In the genomic region with DNA sequence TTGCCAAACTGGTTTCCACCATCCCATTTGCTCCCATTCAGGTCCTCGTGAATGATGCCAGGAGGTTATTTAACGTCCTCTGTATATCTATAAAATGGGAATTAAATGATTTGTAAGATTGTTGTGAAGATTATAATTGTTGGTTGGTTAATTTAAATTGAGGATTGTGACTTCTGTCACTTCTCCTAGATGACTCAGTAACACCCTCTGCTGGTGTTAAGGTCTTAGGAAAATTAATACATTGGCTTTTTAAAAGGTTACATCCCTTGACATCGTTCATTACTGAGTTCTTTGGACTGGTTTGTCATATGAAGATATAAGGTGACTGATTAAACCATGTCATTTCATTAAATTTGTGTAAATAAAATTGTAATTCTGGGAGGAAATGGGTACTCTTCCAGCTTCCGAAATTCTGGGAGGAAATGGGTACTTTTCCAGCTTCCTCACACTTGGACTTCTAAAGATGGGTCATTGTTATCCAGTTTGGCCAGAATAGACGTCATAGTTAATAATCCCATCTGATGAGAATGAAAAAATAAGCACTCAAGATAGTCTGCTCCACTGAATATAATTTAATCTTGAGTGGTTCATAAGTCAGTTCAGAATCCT, we compare ENCODE assay signal across 8 cellular contexts. TPM values are rescaled to one million over a fixed set of nuclear protein-coding genes. Genes with fewer than 3 reads are reported as not detected.
A peak's percentile ranks its signal among the peaks of the same experiment; 100 is the strongest.
DNase-seq lines count a peak whose midpoint lies in the region; ATAC-seq and TF ChIP-seq lines count a peak whose summit lies in the region.

No MANE protein-coding gene starts in this region.

- no peaks in the 10 kb centered on the region for H3K36me3 ChIP-seq in gastrocnemius medialis

- H3K27ac Mint-ChIP-seq in endothelial cell (ENCODE audit: unreplicated experiment) (no peak overlapping the region), WTC11 (no peak overlapping the region)

- CTCF ChIA-PET in WTC11 (lab: Charles Lee): interaction anchor here (0.6 to 1.6 kb wide), 15 partner anchors 9 to 234 kb away, joined by 3 to 15 read pairs (median 3); partner anchors contain the start of genes GLCE and KIF23

- DNase-seq in NCI-H345 (lab: John Stamatoyannopoulos, UW) (peak; percentile 43), NCI-H345 treated with DMSO at 0.1 percent for 48 hours (lab: John Stamatoyannopoulos, UW; ENCODE audit: unreplicated experiment) (no peak), NCI-H2227 treated with DMSO at 0.1 percent for 48 hours (lab: John Stamatoyannopoulos, UW) (peak; percentile 2), endothelial cell (ENCODE audit: low spot score) (no peak), gastrocnemius medialis (no peak), HK-2 (ENCODE audit: unreplicated experiment) (no peak), WTC11 (ENCODE audit: low spot score) (no peak)
- DNase-seq in activated CD4-positive, alpha-beta T cell treated with anti-CD3 and anti-CD28 coated beads, Interleukin-2, amount 50 U/mL, for 1 hour: no peak

- H3K36me3 Mint-ChIP-seq in endothelial cell (ENCODE audit: low read depth, unreplicated experiment): no peaks in the 10 kb centered on the region
- no peaks in the 10 kb centered on the region for H3K36me3 Mint-ChIP-seq in WTC11

- no peaks in the 10 kb centered on the region for H3K9me3 ChIP-seq in gastrocnemius medialis

- POLR2A ChIA-PET in WTC11 (lab: Charles Lee): no interaction called here

- H3K27me3 Mint-ChIP-seq in endothelial cell (ENCODE audit: unreplicated experiment) (no peaks in the 10 kb centered on the region), WTC11 (ENCODE audit: low read depth) (no peaks in the 10 kb centered on the region)

- H3K4me3 Mint-ChIP-seq in endothelial cell (ENCODE audit: unreplicated experiment) (no peak overlapping the region), WTC11 (no peak overlapping the region)

- no peaks in the 10 kb centered on the region for H3K4me1 Mint-ChIP-seq in endothelial cell (ENCODE audit: unreplicated experiment)
- peaks cover under 1% of the 10 kb centered on the region for H3K4me1 Mint-ChIP-seq in WTC11

- TF ChIP-seq POLR2A in gastrocnemius medialis (IDR thresholded peaks at IDR 0.05): no peak

- H3K4me1 ChIP-seq in gastrocnemius medialis: no peaks in the 10 kb centered on the region

- TF ChIP-seq CTCF in endothelial cell (IDR thresholded peaks at IDR 0.05; ENCODE audit: unreplicated experiment) (peak; percentile 30), gastrocnemius medialis (IDR thresholded peaks at IDR 0.05 in 4 of 5, conservative IDR thresholded peaks at IDR 0.05 in 1 of 5) (peak; percentile 24 to 57 (median 36)), WTC11 (IDR thresholded peaks at IDR 0.05) (no peak)

- H3K4me3 ChIP-seq in gastrocnemius medialis: no peak overlapping the region

- intact Hi-C loops in gastrocnemius medialis (cut with DNase I; ENCODE audit: low total_unique reads): loop anchor here (1.0 to 2.0 kb wide), 2 partner anchors 105 to 206 kb away; partner anchors contain the start of gene GLCE

- no peaks in the 10 kb centered on the region for H3K9me3 Mint-ChIP-seq in endothelial cell (ENCODE audit: unreplicated experiment)
- H3K9me3 Mint-ChIP-seq in WTC11: no peaks in the 10 kb centered on the region

- in situ Hi-C loops in gastrocnemius medialis (cut with MboI; ENCODE audit: low sequenced_read_pairs in 4 of 4): loop anchor here (5.0 to 25.0 kb wide), 2 partner anchors 203 kb away; no protein-coding TSS in a partner anchor

- H3K27me3 ChIP-seq in gastrocnemius medialis: no peaks in the 10 kb centered on the region

- ATAC-seq in gastrocnemius medialis (no peak), WTC11 (no peak)

- no peak overlapping the region for H3K27ac ChIP-seq in gastrocnemius medialis

TF ChIP-seq in WTC11, 78 proteins besides CTCF, POLR2A, EP300 and RAD21:
- TF ChIP-seq, protein P1, sequence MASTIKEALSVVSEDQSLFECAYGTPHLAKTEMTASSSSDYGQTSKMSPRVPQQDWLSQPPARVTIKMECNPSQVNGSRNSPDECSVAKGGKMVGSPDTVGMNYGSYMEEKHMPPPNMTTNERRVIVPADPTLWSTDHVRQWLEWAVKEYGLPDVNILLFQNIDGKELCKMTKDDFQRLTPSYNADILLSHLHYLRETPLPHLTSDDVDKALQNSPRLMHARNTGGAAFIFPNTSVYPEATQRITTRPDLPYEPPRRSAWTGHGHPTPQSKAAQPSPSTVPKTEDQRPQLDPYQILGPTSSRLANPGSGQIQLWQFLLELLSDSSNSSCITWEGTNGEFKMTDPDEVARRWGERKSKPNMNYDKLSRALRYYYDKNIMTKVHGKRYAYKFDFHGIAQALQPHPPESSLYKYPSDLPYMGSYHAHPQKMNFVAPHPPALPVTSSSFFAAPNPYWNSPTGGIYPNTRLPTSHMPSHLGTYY (CRISPR knock-in tag; IDR thresholded peaks at IDR 0.05): no peak
- TF ChIP-seq TCF7 (CRISPR knock-in tag; IDR thresholded peaks at IDR 0.05; ENCODE audit: low read depth) (no peak), MLX (CRISPR knock-in tag; IDR thresholded peaks at IDR 0.05) (no peak), ZNF317 (CRISPR knock-in tag; IDR thresholded peaks at IDR 0.05; ENCODE audit: borderline replicate concordance, low read depth) (no peak), SP1 (CRISPR knock-in tag; conservative IDR thresholded peaks at IDR 0.05) (no peak), NR2C2 (CRISPR knock-in tag; IDR thresholded peaks at IDR 0.05) (no peak), RORB (CRISPR knock-in tag; IDR thresholded peaks at IDR 0.05) (no peak), ZNF671 (CRISPR knock-in tag; IDR thresholded peaks at IDR 0.05) (no peak), CREM (CRISPR knock-in tag; IDR thresholded peaks at IDR 0.05) (no peak), NR1H2 (CRISPR knock-in tag; IDR thresholded peaks at IDR 0.05) (no peak), HMGXB4 (CRISPR knock-in tag; IDR thresholded peaks at IDR 0.05) (no peak), ZNF263 (CRISPR knock-in tag; IDR thresholded peaks at IDR 0.05; ENCODE audit: low read depth) (no peak), GABPB1 (CRISPR knock-in tag; IDR thresholded peaks at IDR 0.05) (no peak), OVOL2 (CRISPR knock-in tag; IDR thresholded peaks at IDR 0.05; ENCODE audit: borderline replicate concordance) (no peak), TEAD1 (CRISPR knock-in tag; IDR thresholded peaks at IDR 0.05) (no peak)
- TF ChIP-seq, protein P2, sequence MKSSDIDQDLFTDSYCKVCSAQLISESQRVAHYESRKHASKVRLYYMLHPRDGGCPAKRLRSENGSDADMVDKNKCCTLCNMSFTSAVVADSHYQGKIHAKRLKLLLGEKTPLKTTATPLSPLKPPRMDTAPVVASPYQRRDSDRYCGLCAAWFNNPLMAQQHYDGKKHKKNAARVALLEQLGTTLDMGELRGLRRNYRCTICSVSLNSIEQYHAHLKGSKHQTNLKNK (CRISPR knock-in tag; IDR thresholded peaks at IDR 0.05): no peak
- TF ChIP-seq, protein P3, sequence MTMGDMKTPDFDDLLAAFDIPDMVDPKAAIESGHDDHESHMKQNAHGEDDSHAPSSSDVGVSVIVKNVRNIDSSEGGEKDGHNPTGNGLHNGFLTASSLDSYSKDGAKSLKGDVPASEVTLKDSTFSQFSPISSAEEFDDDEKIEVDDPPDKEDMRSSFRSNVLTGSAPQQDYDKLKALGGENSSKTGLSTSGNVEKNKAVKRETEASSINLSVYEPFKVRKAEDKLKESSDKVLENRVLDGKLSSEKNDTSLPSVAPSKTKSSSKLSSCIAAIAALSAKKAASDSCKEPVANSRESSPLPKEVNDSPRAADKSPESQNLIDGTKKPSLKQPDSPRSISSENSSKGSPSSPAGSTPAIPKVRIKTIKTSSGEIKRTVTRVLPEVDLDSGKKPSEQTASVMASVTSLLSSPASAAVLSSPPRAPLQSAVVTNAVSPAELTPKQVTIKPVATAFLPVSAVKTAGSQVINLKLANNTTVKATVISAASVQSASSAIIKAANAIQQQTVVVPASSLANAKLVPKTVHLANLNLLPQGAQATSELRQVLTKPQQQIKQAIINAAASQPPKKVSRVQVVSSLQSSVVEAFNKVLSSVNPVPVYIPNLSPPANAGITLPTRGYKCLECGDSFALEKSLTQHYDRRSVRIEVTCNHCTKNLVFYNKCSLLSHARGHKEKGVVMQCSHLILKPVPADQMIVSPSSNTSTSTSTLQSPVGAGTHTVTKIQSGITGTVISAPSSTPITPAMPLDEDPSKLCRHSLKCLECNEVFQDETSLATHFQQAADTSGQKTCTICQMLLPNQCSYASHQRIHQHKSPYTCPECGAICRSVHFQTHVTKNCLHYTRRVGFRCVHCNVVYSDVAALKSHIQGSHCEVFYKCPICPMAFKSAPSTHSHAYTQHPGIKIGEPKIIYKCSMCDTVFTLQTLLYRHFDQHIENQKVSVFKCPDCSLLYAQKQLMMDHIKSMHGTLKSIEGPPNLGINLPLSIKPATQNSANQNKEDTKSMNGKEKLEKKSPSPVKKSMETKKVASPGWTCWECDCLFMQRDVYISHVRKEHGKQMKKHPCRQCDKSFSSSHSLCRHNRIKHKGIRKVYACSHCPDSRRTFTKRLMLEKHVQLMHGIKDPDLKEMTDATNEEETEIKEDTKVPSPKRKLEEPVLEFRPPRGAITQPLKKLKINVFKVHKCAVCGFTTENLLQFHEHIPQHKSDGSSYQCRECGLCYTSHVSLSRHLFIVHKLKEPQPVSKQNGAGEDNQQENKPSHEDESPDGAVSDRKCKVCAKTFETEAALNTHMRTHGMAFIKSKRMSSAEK (CRISPR knock-in tag; IDR thresholded peaks at IDR 0.05; ENCODE audit: borderline replicate concordance): no peak

RNA-seq across cellular contexts. Expression of gene PAQR5, which starts 33.3 kb away (rescaled TPM):
- total RNA-seq in endothelial cell (ENCODE audit: unreplicated experiment) (0.15 TPM), gastrocnemius medialis (under 1 TPM in 3 of 4 donors, not detected in 1; 0.07 to 0.10 (median 0.10) TPM), WTC11 (2021) (9.4 to 11.5 TPM (median 11.4 TPM) in 3 replicates)

Comparison
In these comparisons a context has a peak if more than half of its experiments do, and no peak if none do; other contexts are left out.
1. DNase-seq: peak in NCI-H345 (single experiment) and NCI-H2227 treated with DMSO at 0.1 percent for 48 hours (single experiment); none in NCI-H345 treated with DMSO at 0.1 percent for 48 hours (single experiment), endothelial cell (single experiment), gastrocnemius medialis (0 of 2), activated CD4-positive, alpha-beta T cell treated with anti-CD3 and anti-CD28 coated beads, Interleukin-2, amount 50 U/mL, for 1 hour (single experiment), HK-2 (single experiment) and WTC11 (single experiment).